In genomic region chr10:100812978-100813377, GRCh38 we compare ENCODE assay signal across 18 cellular contexts.
DNase-seq lines count a peak whose midpoint lies in the region; ATAC-seq and TF ChIP-seq lines count a peak whose summit lies in the region.
"Had no signal": no experiment of that assay in that cellular context is flagged by ENCODE, and none has a peak within 500 bp of the region (broad histone marks: within the 10 kb centered on the region; RNA-seq: fewer than 3 reads in every experiment).

No MANE protein-coding gene starts in this region.

- H3K9me2 ChIP-seq in PC-3 (replicated peaks; ENCODE audit: low read length) = no peaks in the 10 kb centered on the region

- peak; percentile 22 for DNase-seq in activated effector memory CD4-positive, alpha-beta T cell treated with anti-CD3 and anti-CD28 coated beads, Interleukin-2, amount 50 U/mL, for 16 hours
- no peak for DNase-seq in activated effector memory CD4-positive, alpha-beta T cell treated with Interleukin-2 at 50 U/mL for 16 hours
- no peak for DNase-seq in PC-3
- no peak for DNase-seq in epithelial cell of esophagus (ENCODE audit: low read depth)
- DNase-seq in spleen = peak; percentile 43
- DNase-seq: activated naive CD8-positive, alpha-beta T cell treated with anti-CD3 and anti-CD28 coated beads, Interleukin-2, amount 50 U/mL, for 24 hours; CD8-positive, alpha-beta T cell; GOT3; KBM-7; NCI-H1105 treated with DMSO at 0.1 percent for 48 hours; NCI-H2171 treated with DMSO at 0.1 percent for 48 hours; Right ventricle myocardium superior; sigmoid colon; stimulated activated CD4-positive, alpha-beta T cell treated with anti-CD3 and anti-CD28 coated beads, Interleukin-1b, Interleukin-23, amount 100 ng/mL, for 48 hours; T-helper 1 cell had no signal

- CTCF ChIA-PET in PC-3 (lab: Charles Lee) = no interaction called here

- no peaks in the 10 kb centered on the region for H3F3A ChIP-seq in PC-3 (ENCODE audit: low read length, unreplicated experiment)

- TF ChIP-seq POLR2A in spleen (IDR thresholded peaks at IDR 0.05) = no peak

- H3K36me3 ChIP-seq in PC-3 (ENCODE audit: low read depth, low read length) = no peaks in the 10 kb centered on the region
- H3K36me3 ChIP-seq in spleen = no peaks in the 10 kb centered on the region
- H3K36me3 ChIP-seq: sigmoid colon had no signal

- no peaks in the 10 kb centered on the region for H3K79me2 ChIP-seq in PC-3 (ENCODE audit: low read length)

- intact Hi-C loops in PC-3 (cut with micrococcal nuclease) = no loop called here
- intact Hi-C loops in spleen (cut with DNase I; ENCODE audit: low total_unique reads) = no loop called here

- H2AFZ ChIP-seq in PC-3 (ENCODE audit: low read length) = no peak overlapping the region

- POLR2A ChIA-PET in PC-3 (lab: Charles Lee; ENCODE audit: unreplicated experiment) = no interaction called here

- H3K4me3 ChIP-seq in PC-3 (ENCODE audit: low read length) = no peak overlapping the region
- H3K4me3 ChIP-seq in epithelial cell of esophagus (ENCODE audit: low read length) = no peak overlapping the region
- no peak overlapping the region for H3K4me3 ChIP-seq in spleen
- H3K4me3 ChIP-seq: sigmoid colon had no signal

- no peak overlapping the region for H3K9ac ChIP-seq in PC-3 (ENCODE audit: low read length)

- 0 out of 2 replicates have a peak, but pooled peaks have one; percentile 42 for ATAC-seq in PC-3
- ATAC-seq in HG03135 (IDR thresholded peaks at IDR 0.05; ENCODE audit: unreplicated experiment) = no peak
- no peak for ATAC-seq in HG02588 (IDR thresholded peaks at IDR 0.05; ENCODE audit: unreplicated experiment)
- ATAC-seq in HG03280 (IDR thresholded peaks at IDR 0.05; ENCODE audit: unreplicated experiment) = no peak
- ATAC-seq: activated naive CD8-positive, alpha-beta T cell treated with anti-CD3 and anti-CD28 coated beads, Interleukin-2, amount 50 U/mL, for 24 hours; CD8-positive, alpha-beta T cell had no signal

- H3K4me2 ChIP-seq in PC-3 (ENCODE audit: low read length) = no peak overlapping the region

- H4K20me1 ChIP-seq in PC-3 (ENCODE audit: low read length) = no peaks in the 10 kb centered on the region

- H3K9me3 ChIP-seq in PC-3 (ENCODE audit: low read length) = no peaks in the 10 kb centered on the region
- no peaks in the 10 kb centered on the region for H3K9me3 ChIP-seq in spleen
- H3K9me3 ChIP-seq: sigmoid colon had no signal

- H3K4me1 ChIP-seq in PC-3 (ENCODE audit: insufficient read depth, low read length) (no peaks in the 10 kb centered on the region), spleen (no peaks in the 10 kb centered on the region)
- H3K4me1 ChIP-seq: sigmoid colon had no signal

- WGBS in spleen, 5 donors = 78 to 93% (median 87%) methylated on average over 6 of the region's 6 CpGs

- TF ChIP-seq CTCF in PC-3 (conservative IDR thresholded peaks at IDR 0.05; ENCODE audit: low read depth, low read length) = no peak; the same call in 1 of the 2 replicates
- peak; percentile 7 for TF ChIP-seq CTCF in epithelial cell of esophagus (IDR thresholded peaks at IDR 0.05; ENCODE audit: insufficient read depth, low read depth, low read length, missing control alignments)
- no peak for TF ChIP-seq CTCF in spleen (IDR thresholded peaks at IDR 0.05 in 8 of 11, conservative IDR thresholded peaks at IDR 0.05 in 3 of 11)

- BruUV-seq in PC-3 (replicated peaks; lab: Mats Ljungman, UMichigan) = no TSS peak

- H3K27me3 ChIP-seq in PC-3 (ENCODE audit: low read length) (peaks cover 92% of the 10 kb centered on the region), spleen (replicated peaks in 1 of 7) (peaks cover 0 to 99% (median 22%) of the 10 kb centered on the region in 7 donors)

- H3K27ac ChIP-seq in PC-3 (ENCODE audit: low read length) (no peak overlapping the region), spleen (no peak overlapping the region)
- H3K27ac ChIP-seq: sigmoid colon had no signal

Comparison
In these comparisons a context has a peak if more than half of its experiments do, and no peak if none do; other contexts are left out.
1. DNase-seq: peak in activated effector memory CD4-positive, alpha-beta T cell treated with anti-CD3 and anti-CD28 coated beads, Interleukin-2, amount 50 U/mL, for 16 hours (single experiment) and spleen (single experiment); none in activated effector memory CD4-positive, alpha-beta T cell treated with Interleukin-2 at 50 U/mL for 16 hours (single experiment), PC-3 (single experiment) and epithelial cell of esophagus (single experiment).